ENCODE assay signal across 10 cellular contexts in genomic region chr6:11043961-11044711, GRCh38. TPM values are rescaled to one million over a fixed set of nuclear protein-coding genes. Genes with fewer than 3 reads are reported as not detected.
DNase-seq lines count a peak whose midpoint lies in the region; ATAC-seq, FAIRE-seq and TF ChIP-seq lines count a peak whose summit lies in the region.
"Had no signal": no experiment of that assay in that cellular context is flagged by ENCODE, and none has a peak within 500 bp of the region (broad histone marks: within the 10 kb centered on the region; RNA-seq: fewer than 3 reads in every experiment).

ELOVL2 (minus strand) TSS chr6:11044305; CDS start chr6:11044230, 75 bp downstream.

- H3K56ac ChIP-seq in H1 (replicated peaks; ENCODE audit: insufficient read length, low read depth, low read length) = no peak within 1 kb of the TSS

- H3K4me3 ChIP-seq in H1 (ENCODE audit: extremely low read depth in 1 of 4, insufficient read depth in 2 of 4, low read depth in 3 of 4, low read length in 4 of 4) (peak within 1 kb of the TSS; percentile 39 to 76 (median 51)), uterus (peak within 1 kb of the TSS; percentile 23 to 35)

- H3K36me3 Mint-ChIP-seq in mesothelial cell of epicardium = no peaks in the 10 kb centered on the region

- H3K23me2 ChIP-seq in H1 (ENCODE audit: low read depth, low read length) = peaks cover 7% of the 10 kb centered on the region

- no peak within 1 kb of the TSS for H3K14ac ChIP-seq in H1 (ENCODE audit: insufficient read length)

- CTCF ChIA-PET in H1 (lab: Charles Lee; ENCODE audit: partially characterized antibody) = interaction anchor here (0.6 to 2.3 kb wide), 11 partner anchors 9 to 93 kb away, joined by 3 to 11 read pairs (median 6); no protein-coding TSS in a partner anchor

- peak within 1 kb of the TSS; percentile 62 for H4K8ac ChIP-seq in H1 (ENCODE audit: extremely low read depth, insufficient read depth, low read length)

- H2BK15ac ChIP-seq in H1 (ENCODE audit: low read length) = 0 out of 2 replicates have a peak within 1 kb of the TSS, but pooled peaks have one; percentile 77

- intact Hi-C loops in uterus (cut with DNase I; ENCODE audit: low total_unique reads) = no loop called here

- no peak within 1 kb of the TSS for H3K18ac ChIP-seq in H1 (ENCODE audit: extremely low read depth, low read length)

- H3K4me3 Mint-ChIP-seq in mesothelial cell of epicardium = peak within 1 kb of the TSS; percentile 79

- TF ChIP-seq RAD21 in H1 (IDR thresholded peaks at IDR 0.05 in 1 of 2, conservative IDR thresholded peaks at IDR 0.05 in 1 of 2; ENCODE audit: low read depth in 2 of 2, low read length in 2 of 2) = peak; percentile 57 to 77

- H3K9me3 ChIP-seq in H1 (ENCODE audit: insufficient read depth in 2 of 2, low read depth in 1 of 2, low read length in 1 of 2) = no peaks in the 10 kb centered on the region; a peak in 1 of 4 replicates
- H3K9me3 ChIP-seq in uterus = no peaks in the 10 kb centered on the region

- no peaks in the 10 kb centered on the region for H3K9me3 Mint-ChIP-seq in mesothelial cell of epicardium

- POLR2A ChIA-PET in H1 (lab: Charles Lee; ENCODE audit: partially characterized antibody) = interaction anchor here (1.0 to 1.1 kb wide), 2 partner anchors 18 to 63 kb away, joined by 3 to 4 read pairs; no protein-coding TSS in a partner anchor

- TF ChIP-seq CTCF in H1 (IDR thresholded peaks at IDR 0.05; ENCODE audit: control extremely low read depth in 1 of 3, insufficient read depth in 1 of 3, low read depth in 1 of 3, low read length in 3 of 3) = peak; percentile 97 to 100 (median 99)
- TF ChIP-seq CTCF in mesothelial cell of epicardium (IDR thresholded peaks at IDR 0.05; ENCODE audit: unreplicated experiment) = peak; percentile 69
- peak in 1 of 4 experiments; percentile 28 for TF ChIP-seq CTCF in uterus (IDR thresholded peaks at IDR 0.05)

- TF ChIP-seq POLR2A in H1 (IDR thresholded peaks at IDR 0.05; ENCODE audit: control extremely low read depth in 1 of 2, low read depth in 2 of 2, low read length in 2 of 2) = no peak
- TF ChIP-seq POLR2A in uterus (IDR thresholded peaks at IDR 0.05) = no peak

- no peak within 1 kb of the TSS for H3K23ac ChIP-seq in H1 (ENCODE audit: insufficient read length)

- no peaks in the 10 kb centered on the region for H3K79me2 ChIP-seq in H1 (ENCODE audit: control insufficient read depth in 1 of 2, insufficient read depth in 2 of 2, low read length in 2 of 2)

- peaks cover 0 to 6% (median 2%) of the 10 kb centered on the region in 4 experiments; a peak in 2 of 7 replicates for H3K4me1 ChIP-seq in H1 (replicated peaks in 1 of 4; ENCODE audit: control insufficient read depth in 3 of 4, insufficient read depth in 4 of 4, low read length in 3 of 4)
- peaks cover 0 to 5% of the 10 kb centered on the region in 2 donors for H3K4me1 ChIP-seq in uterus

- H3K27me3 Mint-ChIP-seq in mesothelial cell of epicardium (ENCODE audit: low read depth) = peaks cover 54% of the 10 kb centered on the region

- no peak within 1 kb of the TSS for H3K4ac ChIP-seq in H1 (replicated peaks; ENCODE audit: insufficient read length, low read depth, low read length)

- DNase-seq in NCI-H1436 (lab: John Stamatoyannopoulos, UW) (peak; percentile 68), NCI-H1436 treated with DMSO at 0.1 percent for 48 hours (lab: John Stamatoyannopoulos, UW) (no peak), T1000 (lab: John Stamatoyannopoulos, UW) (peak; percentile 70), H1 (ENCODE audit: low read depth in 1 of 2, low spot score in 2 of 2) (peak in 1 of 2 experiments; percentile 90), mesothelial cell of epicardium (ENCODE audit: low spot score in 2 of 2, unreplicated experiment in 2 of 2) (peak; percentile 61 to 73), uterus (no peak)
- DNase-seq: DND-41 had no signal

- no peak within 1 kb of the TSS for H4K5ac ChIP-seq in H1 (ENCODE audit: insufficient read length, low read depth, low read length)

- no peak within 1 kb of the TSS for H3K27ac Mint-ChIP-seq in mesothelial cell of epicardium

- peak within 1 kb of the TSS; percentile 81; the same call in 1 of the 2 replicates for H2AFZ ChIP-seq in H1 (ENCODE audit: low read length)

- peak within 1 kb of the TSS; percentile 94 to 96 for H3K4me2 ChIP-seq in H1 (ENCODE audit: insufficient read depth in 1 of 2, low read depth in 2 of 2, low read length in 2 of 2)

- no peak within 1 kb of the TSS for H2AK5ac ChIP-seq in H1 (ENCODE audit: low read depth, low read length)

- no peak within 1 kb of the TSS for H2BK5ac ChIP-seq in H1 (ENCODE audit: low read depth, low read length)

- H3K79me1 ChIP-seq in H1 (ENCODE audit: low read depth, low read length) = no peaks in the 10 kb centered on the region

- ATAC-seq in HG02852 (IDR thresholded peaks at IDR 0.05; ENCODE audit: unreplicated experiment) (peak; percentile 55), GM18858 (IDR thresholded peaks at IDR 0.05; ENCODE audit: unreplicated experiment) (no peak)

- FAIRE-seq in H1 (lab: Jason Lieb, UNC) = no peak
- FAIRE-seq: colon had no signal

- H4K20me1 ChIP-seq in H1 (replicated peaks in 1 of 2; ENCODE audit: control insufficient read depth in 1 of 2, insufficient read depth in 2 of 2, low read length in 2 of 2) = peaks cover 0 to 1% of the 10 kb centered on the region in 2 experiments

- peak within 1 kb of the TSS in 1 of 4 experiments; percentile 44; a peak in 1 of 7 replicates for H3K9ac ChIP-seq in H1 (replicated peaks in 1 of 4; ENCODE audit: extremely low read depth in 1 of 4, low read depth in 3 of 4, low read length in 3 of 4)

- H3K27me3 ChIP-seq in H1 (replicated peaks in 1 of 4; ENCODE audit: control insufficient read depth in 3 of 4, extremely low read depth in 1 of 4, insufficient read depth in 3 of 4, low read length in 3 of 4) (peaks cover 19 to 42% (median 36%) of the 10 kb centered on the region in 4 experiments), uterus (peaks cover 4 to 20% of the 10 kb centered on the region in 2 donors)

- H3K36me3 ChIP-seq in H1 (ENCODE audit: control insufficient read depth in 2 of 4, insufficient read depth in 4 of 4, low read length in 3 of 4) (peaks cover 0 to 4% (median 0%) of the 10 kb centered on the region in 4 experiments; a peak in 1 of 8 replicates), uterus (no peaks in the 10 kb centered on the region)

- H3K4me1 Mint-ChIP-seq in mesothelial cell of epicardium = peaks cover 17% of the 10 kb centered on the region

- no peak within 1 kb of the TSS for H3K27ac ChIP-seq in H1 (ENCODE audit: low read depth, low read length)
- H3K27ac ChIP-seq in uterus = no peak within 1 kb of the TSS

- no peak within 1 kb of the TSS for H2BK12ac ChIP-seq in H1 (ENCODE audit: low read depth, low read length)

- no peak within 1 kb of the TSS for H4K91ac ChIP-seq in H1 (replicated peaks; ENCODE audit: insufficient read length, low read length)

- WGBS in H1 (ENCODE audit: extremely low coverage in 1 of 2, insufficient coverage in 1 of 2, insufficient read length in 1 of 2, insufficient replicate concordance in 2 of 2, low coverage in 1 of 2, low lambda C conversion rate in 2 of 2, missing lambda C conversion rate in 1 of 2), 2 experiments = 0% methylated on average over 1 of the region's 124 CpGs; no CpG with 5 or more reads in 1 of the 2 experiments

- no peak within 1 kb of the TSS for H2BK120ac ChIP-seq in H1 (replicated peaks; ENCODE audit: low read depth, low read length)

- H2BK20ac ChIP-seq in H1 (ENCODE audit: low read length) = no peak within 1 kb of the TSS

- peak in 1 of 2 experiments; percentile 22; a peak in 1 of 3 replicates for TF ChIP-seq EP300 in H1 (IDR thresholded peaks at IDR 0.05; ENCODE audit: borderline replicate concordance in 1 of 2, low read depth in 2 of 2, low read length in 2 of 2)

TF ChIP-seq in H1, 55 proteins besides CTCF, POLR2A, EP300 and RAD21 (continues in another document):
- TF ChIP-seq JUND (IDR thresholded peaks at IDR 0.05; ENCODE audit: low read length) (peak; percentile 46; the same call in 1 of the 2 replicates), TAF1 (IDR thresholded peaks at IDR 0.05; ENCODE audit: low read depth, low read length) (no peak), HDAC2 (IDR thresholded peaks at IDR 0.05; ENCODE audit: borderline replicate concordance in 1 of 2, low read depth in 2 of 2, low read length in 2 of 2) (0 out of 4 replicates have a peak, but pooled peaks of 1 of the 2 experiments have one; percentile 8), BACH1 (IDR thresholded peaks at IDR 0.05; ENCODE audit: low read length) (peak; percentile 9; the same call in 1 of the 2 replicates), SRF (IDR thresholded peaks at IDR 0.05; ENCODE audit: low read depth, low read length) (no peak), GABPA (IDR thresholded peaks at IDR 0.05; ENCODE audit: borderline replicate concordance, insufficient read depth, low read length) (no peak), FOSL1 (IDR thresholded peaks at IDR 0.05; ENCODE audit: insufficient read depth, low read depth, low read length) (no peak), RNF2 (IDR thresholded peaks at IDR 0.05; ENCODE audit: borderline replicate concordance, low read depth, low read length, missing control alignments, poor library complexity, severe bottlenecking) (no peak), CHD2 (IDR thresholded peaks at IDR 0.05; ENCODE audit: low read length) (peak; percentile 48; the same call in 1 of the 2 replicates), POU5F1 (IDR thresholded peaks at IDR 0.05; ENCODE audit: low read depth, low read length) (no peak), SAP30 (IDR thresholded peaks at IDR 0.05; ENCODE audit: insufficient read depth, insufficient replicate concordance, low read length) (no peak), RBBP5 (IDR thresholded peaks at IDR 0.05; ENCODE audit: borderline replicate concordance, low read depth, low read length) (0 out of 2 replicates have a peak, but pooled peaks have one; percentile 50), EZH2 (IDR thresholded peaks at IDR 0.05; ENCODE audit: low read depth, low read length, severe bottlenecking) (no peak), TBP (IDR thresholded peaks at IDR 0.05; ENCODE audit: low read depth, low read length) (no peak), JUN (IDR thresholded peaks at IDR 0.05; ENCODE audit: low read depth, low read length) (no peak), YY1 (IDR thresholded peaks at IDR 0.05; ENCODE audit: low read depth, low read length) (peak; percentile 22; the same call in 1 of the 2 replicates)

RNA-seq across cellular contexts. Expression of gene ELOVL2, which starts in this region (rescaled TPM):
- 0.69 and 0.89 TPM in 2 replicates for total RNA-seq in H1 (2021; fragmentation: NEBNext Ultra II Directional; extraction: Animal tissue kit (Norgen Biotek cat#: 25700))
- polyA plus RNA-seq in H1 (2011; rRNA removed) = 0.24 and 0.42 TPM in 2 replicates
- 0.59 TPM for polyA plus RNA-seq in H1 (2011; cell fraction: cytosol; rRNA removed)
- 0.26 TPM for polyA plus RNA-seq in H1 (2011; cell fraction: nucleus; rRNA removed)
- polyA plus RNA-seq in H1 (2012, experiment 1 of 2) = 0.34 to 0.51 TPM (median 0.45 TPM) in 4 replicates
- polyA plus RNA-seq in H1 (2012, experiment 2 of 2) = 0.05 TPM
- 1.9 TPM for polyA plus RNA-seq in H1 (2013, experiment 1 of 2)
- polyA plus RNA-seq in H1 (2013, experiment 2 of 2) = 2.2 TPM
- polyA minus RNA-seq in H1 (2011; rRNA and poly(A)+ RNA removed) = 0.51 and 0.79 TPM in 2 replicates
- polyA minus RNA-seq in H1 (2011; cell fraction: cytosol; rRNA and poly(A)+ RNA removed) = 0.29 TPM
- polyA minus RNA-seq in H1 (2011; cell fraction: nucleus; rRNA and poly(A)+ RNA removed) = 0.20 TPM
- total RNA-seq in mesothelial cell of epicardium (1.6 to 1.8 TPM (median 1.6 TPM) in 3 replicates), uterus (1 to 10 TPM in 1 of 4 donors, under 1 TPM in 1, not detected in 2; 0.09 to 3.5 TPM)

Comparison
In these comparisons a context has a peak if more than half of its experiments do, and no peak if none do; other contexts are left out.
1. DNase-seq: peak in NCI-H1436 (single experiment), T1000 (single experiment) and mesothelial cell of epicardium (2 of 2); none in NCI-H1436 treated with DMSO at 0.1 percent for 48 hours (single experiment) and uterus (0 of 2).